1 cellular context compared by ENCODE assay signal in the genomic region with DNA sequence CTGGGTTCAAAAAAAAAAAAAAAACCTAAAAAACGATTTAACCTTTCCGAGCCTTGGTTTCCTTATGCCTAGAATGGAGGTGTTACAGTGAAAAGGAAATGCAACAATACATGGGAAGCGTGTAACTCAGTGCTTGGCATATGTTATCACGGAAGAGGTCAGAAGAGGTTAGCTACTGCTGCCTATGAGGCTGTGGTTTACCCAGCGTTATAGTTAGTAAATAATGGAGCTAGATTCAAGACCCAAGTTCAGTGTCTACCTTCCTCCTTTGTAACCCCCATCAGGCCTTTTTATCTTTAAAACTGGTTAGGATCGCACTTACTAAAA.
TF ChIP-seq lines count a peak whose summit lies in the region.

No MANE protein-coding gene starts in this region.

TF ChIP-seq in SK-N-SH treated with all-trans-retinoic acid at 6 μM for 48 hours, 23 proteins besides CTCF, POLR2A, EP300 and RAD21 (continued from another document):
- TF ChIP-seq, protein P1, sequence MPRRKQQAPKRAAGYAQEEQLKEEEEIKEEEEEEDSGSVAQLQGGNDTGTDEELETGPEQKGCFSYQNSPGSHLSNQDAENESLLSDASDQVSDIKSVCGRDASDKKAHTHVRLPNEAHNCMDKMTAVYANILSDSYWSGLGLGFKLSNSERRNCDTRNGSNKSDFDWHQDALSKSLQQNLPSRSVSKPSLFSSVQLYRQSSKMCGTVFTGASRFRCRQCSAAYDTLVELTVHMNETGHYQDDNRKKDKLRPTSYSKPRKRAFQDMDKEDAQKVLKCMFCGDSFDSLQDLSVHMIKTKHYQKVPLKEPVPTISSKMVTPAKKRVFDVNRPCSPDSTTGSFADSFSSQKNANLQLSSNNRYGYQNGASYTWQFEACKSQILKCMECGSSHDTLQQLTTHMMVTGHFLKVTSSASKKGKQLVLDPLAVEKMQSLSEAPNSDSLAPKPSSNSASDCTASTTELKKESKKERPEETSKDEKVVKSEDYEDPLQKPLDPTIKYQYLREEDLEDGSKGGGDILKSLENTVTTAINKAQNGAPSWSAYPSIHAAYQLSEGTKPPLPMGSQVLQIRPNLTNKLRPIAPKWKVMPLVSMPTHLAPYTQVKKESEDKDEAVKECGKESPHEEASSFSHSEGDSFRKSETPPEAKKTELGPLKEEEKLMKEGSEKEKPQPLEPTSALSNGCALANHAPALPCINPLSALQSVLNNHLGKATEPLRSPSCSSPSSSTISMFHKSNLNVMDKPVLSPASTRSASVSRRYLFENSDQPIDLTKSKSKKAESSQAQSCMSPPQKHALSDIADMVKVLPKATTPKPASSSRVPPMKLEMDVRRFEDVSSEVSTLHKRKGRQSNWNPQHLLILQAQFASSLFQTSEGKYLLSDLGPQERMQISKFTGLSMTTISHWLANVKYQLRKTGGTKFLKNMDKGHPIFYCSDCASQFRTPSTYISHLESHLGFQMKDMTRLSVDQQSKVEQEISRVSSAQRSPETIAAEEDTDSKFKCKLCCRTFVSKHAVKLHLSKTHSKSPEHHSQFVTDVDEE (CRISPR knock-in tag; IDR thresholded peaks at IDR 0.05), result no peak
- no peak for TF ChIP-seq TOX (CRISPR knock-in tag; IDR thresholded peaks at IDR 0.05; ENCODE audit: borderline replicate concordance)
